Comparison of ENCODE assay signal across 15 cellular contexts in the genomic region with DNA sequence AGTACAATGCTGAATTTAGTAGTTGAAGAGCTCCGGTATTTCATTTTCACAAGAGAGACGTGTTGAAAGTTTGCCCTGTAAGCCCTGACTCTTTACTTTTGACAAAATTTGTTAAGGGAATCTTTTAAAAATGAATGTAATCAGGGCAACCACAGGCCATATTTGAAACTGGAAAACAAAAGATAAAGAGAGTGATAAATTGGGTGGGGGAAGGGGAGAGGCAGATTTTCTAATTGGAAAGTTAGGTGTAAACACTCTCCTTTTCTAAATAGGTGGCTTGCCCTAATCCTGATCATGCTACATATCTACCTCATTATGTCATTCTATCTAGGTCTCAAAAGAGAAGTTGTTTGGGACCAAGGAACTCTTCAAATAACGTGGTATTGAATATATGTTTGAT.
"Had no signal": no experiment of that assay in that cellular context is flagged by ENCODE, and none has a peak within 500 bp of the region (broad histone marks: within the 10 kb centered on the region; RNA-seq: fewer than 3 reads in every experiment).

No MANE protein-coding gene starts in this region.

- H3K4me3 Mint-ChIP-seq: activated CD4-positive, alpha-beta T cell treated with anti-CD3 and anti-CD28 coated beads, Interleukin-2, amount 10 ng/mL, durations not matched to agents 24 days and 14 days; activated CD8-positive, alpha-beta T cell treated with anti-CD3 and anti-CD28 coated beads, Interleukin-2, amount 10 ng/mL, durations not matched to agents 7 days and 5 days; stimulated activated memory B cell treated with anti-CD40 and anti-IgM and Interleukin-4, amounts not matched to agents 10 μg/mL and 1 μg/mL and 100 μg/mL, for 72 hours had no signal

- ATAC-seq: activated CD8-positive, alpha-beta T cell treated with anti-CD3 and anti-CD28 coated beads, Interleukin-2, amount 10 ng/mL, durations not matched to agents 7 days and 5 days; heart right ventricle; naive thymus-derived CD4-positive, alpha-beta T cell; stimulated activated memory B cell treated with anti-CD40 and anti-IgM and Interleukin-4, amounts not matched to agents 10 μg/mL and 1 μg/mL and 100 μg/mL, for 72 hours had no signal

- H3K4me3 ChIP-seq: heart right ventricle, lung, thyroid gland, vagina had no signal

- H3K27me3 Mint-ChIP-seq: activated CD4-positive, alpha-beta T cell treated with anti-CD3 and anti-CD28 coated beads, Interleukin-2, amount 10 ng/mL, durations not matched to agents 24 days and 14 days; stimulated activated memory B cell treated with anti-CD40 and anti-IgM and Interleukin-4, amounts not matched to agents 10 μg/mL and 1 μg/mL and 100 μg/mL, for 72 hours had no signal

- H3K9me3 ChIP-seq: heart right ventricle, neutrophil, thyroid gland, vagina had no signal

- H3K36me3 Mint-ChIP-seq: stimulated activated memory B cell treated with anti-CD40 and anti-IgM and Interleukin-4, amounts not matched to agents 10 μg/mL and 1 μg/mL and 100 μg/mL, for 72 hours had no signal

- H3K36me3 ChIP-seq: heart right ventricle, neutrophil, thyroid gland, vagina had no signal

- H3K27me3 ChIP-seq: heart right ventricle, neutrophil, thyroid gland, vagina had no signal

- DNase-seq: activated CD4-positive, alpha-beta T cell treated with anti-CD3 and anti-CD28 coated beads, Interleukin-2, amount 10 ng/mL, durations not matched to agents 24 days and 14 days; activated CD4-positive, CD25-positive, alpha-beta regulatory T cell; activated CD8-positive, alpha-beta T cell treated with anti-CD3 and anti-CD28 coated beads, Interleukin-2, amount 10 ng/mL, durations not matched to agents 7 days and 5 days; activated naive CD4-positive, alpha-beta T cell; aorta; dermis blood vessel endothelial cell; heart right ventricle; left colon; naive thymus-derived CD4-positive, alpha-beta T cell; stimulated activated CD4-positive, alpha-beta T cell treated with anti-CD3 and anti-CD28 coated beads, Interleukin-2, amount 100 ng/mL, for 48 hours; thyroid gland had no signal

- H3K27ac ChIP-seq: heart right ventricle, neutrophil, thyroid gland, vagina had no signal

- H3K27ac Mint-ChIP-seq: activated CD4-positive, alpha-beta T cell treated with anti-CD3 and anti-CD28 coated beads, Interleukin-2, amount 10 ng/mL, durations not matched to agents 24 days and 14 days; stimulated activated memory B cell treated with anti-CD40 and anti-IgM and Interleukin-4, amounts not matched to agents 10 μg/mL and 1 μg/mL and 100 μg/mL, for 72 hours had no signal

- H3K9me3 Mint-ChIP-seq: activated CD4-positive, alpha-beta T cell treated with anti-CD3 and anti-CD28 coated beads, Interleukin-2, amount 10 ng/mL, durations not matched to agents 24 days and 14 days; naive thymus-derived CD4-positive, alpha-beta T cell; stimulated activated memory B cell treated with anti-CD40 and anti-IgM and Interleukin-4, amounts not matched to agents 10 μg/mL and 1 μg/mL and 100 μg/mL, for 72 hours had no signal
